Comparison of ENCODE assay signal across 12 cellular contexts in genomic region chr18:58362829-58363231, GRCh38.
DNase-seq lines count a peak whose midpoint lies in the region; ATAC-seq and TF ChIP-seq lines count a peak whose summit lies in the region.
"Had no signal": no experiment of that assay in that cellular context is flagged by ENCODE, and none has a peak within 500 bp of the region (broad histone marks: within the 10 kb centered on the region; RNA-seq: fewer than 3 reads in every experiment).

No MANE protein-coding gene starts in this region.

- no peak overlapping the region for H2BK120ac ChIP-seq in mesenchymal stem cell (ENCODE audit: low read depth, low read length)

- TF ChIP-seq CTCF in SK-N-SH (IDR thresholded peaks at IDR 0.05) (no peak), chondrocyte (IDR thresholded peaks at IDR 0.05) (no peak), upper lobe of right lung (IDR thresholded peaks at IDR 0.05) (no peak)

- no peak for TF ChIP-seq RAD21 in SK-N-SH (IDR thresholded peaks at IDR 0.05; ENCODE audit: low read length)

- H3K36me3 ChIP-seq in SK-N-SH (replicated peaks in 1 of 2; ENCODE audit: control insufficient read depth in 1 of 2, insufficient read depth in 2 of 2, low read length in 1 of 2) (no peaks in the 10 kb centered on the region), mesenchymal stem cell (ENCODE audit: control insufficient read depth in 1 of 2, insufficient read depth in 2 of 2, low read depth in 1 of 2, low read length in 2 of 2) (peaks cover 3 to 13% of the 10 kb centered on the region in 2 experiments), upper lobe of right lung (peaks cover 39% of the 10 kb centered on the region)

- H2BK5ac ChIP-seq in mesenchymal stem cell (ENCODE audit: low read depth, low read length, poor library complexity, severe bottlenecking) = no peak overlapping the region

- H3K27me3 Mint-ChIP-seq in chondrocyte (ENCODE audit: low read depth) = no peaks in the 10 kb centered on the region

- H3K4me1 Mint-ChIP-seq in chondrocyte (ENCODE audit: low read depth) = peaks cover 62% of the 10 kb centered on the region
- H3K4me1 Mint-ChIP-seq: activated naive CD8-positive, alpha-beta T cell treated with anti-CD3 and anti-CD28 coated beads, Interleukin-2, amount 10 ng/mL, durations not matched to agents 7 days and 5 days had no signal

- peaks cover 5% of the 10 kb centered on the region for H3K79me1 ChIP-seq in mesenchymal stem cell (replicated peaks; ENCODE audit: low read length, poor library complexity, severe bottlenecking)

- no peak overlapping the region for H2BK15ac ChIP-seq in mesenchymal stem cell (ENCODE audit: low read depth, poor library complexity, severe bottlenecking)

- no peak overlapping the region for H3K23ac ChIP-seq in mesenchymal stem cell (ENCODE audit: low read length in 2 of 2)

- no peaks in the 10 kb centered on the region for H3K9me2 ChIP-seq in SK-N-SH

- H3K4me3 ChIP-seq in SK-N-SH (ENCODE audit: low read depth in 2 of 2, low read length in 1 of 2) = no peak overlapping the region
- H3K4me3 ChIP-seq in mesenchymal stem cell (ENCODE audit: insufficient read depth in 1 of 2, low read depth in 1 of 2, low read length in 2 of 2) = no peak overlapping the region
- no peak overlapping the region for H3K4me3 ChIP-seq in upper lobe of right lung

- no peak overlapping the region for H4K8ac ChIP-seq in mesenchymal stem cell (ENCODE audit: low read length)

- no peak overlapping the region for H2AK5ac ChIP-seq in mesenchymal stem cell (ENCODE audit: low read length, severe bottlenecking)

- peaks cover 16% of the 10 kb centered on the region for H3F3A ChIP-seq in SK-N-SH (replicated peaks; ENCODE audit: insufficient read depth)

- H3K9ac ChIP-seq in SK-N-SH (peak overlapping the region; percentile 59), mesenchymal stem cell (ENCODE audit: low read length) (peak overlapping the region; percentile 88)

- 97% methylated on average over 2 of the region's 2 CpGs for WGBS in SK-N-SH (ENCODE audit: low lambda C conversion rate)
- 11% methylated on average over 2 of the region's 2 CpGs for WGBS in mesenchymal stem cell

- H4K20me1 ChIP-seq in SK-N-SH (ENCODE audit: insufficient read depth) = no peaks in the 10 kb centered on the region

- H2AFZ ChIP-seq in SK-N-SH (ENCODE audit: low read depth) (peak overlapping the region; percentile 90), mesenchymal stem cell (ENCODE audit: low read depth, low read length) (no peak overlapping the region)

- H3K79me2 ChIP-seq in SK-N-SH (ENCODE audit: insufficient read depth) = no peaks in the 10 kb centered on the region

- peak overlapping the region in 1 of 2 experiments; percentile 5 for H2BK12ac ChIP-seq in mesenchymal stem cell (ENCODE audit: low read length in 2 of 2)

- no peak overlapping the region for H4K91ac ChIP-seq in mesenchymal stem cell (ENCODE audit: low read length)

- no peak overlapping the region for H3K14ac ChIP-seq in mesenchymal stem cell (ENCODE audit: low read length in 2 of 2)

- H3K4me1 ChIP-seq in SK-N-SH (ENCODE audit: control insufficient read depth in 1 of 2, insufficient read depth in 2 of 2, low read depth in 1 of 2, low read length in 1 of 2) = peaks cover 0 to 21% of the 10 kb centered on the region in 2 experiments; a peak in 2 of 4 replicates
- H3K4me1 ChIP-seq in mesenchymal stem cell (ENCODE audit: control insufficient read depth, insufficient read depth, low read depth, low read length) = peaks cover 8% of the 10 kb centered on the region
- peaks cover 20% of the 10 kb centered on the region for H3K4me1 ChIP-seq in upper lobe of right lung

- H3K27ac ChIP-seq in SK-N-SH (ENCODE audit: low read depth in 2 of 2, low read length in 1 of 2) (peak overlapping the region in 1 of 2 experiments; percentile 91; a peak in 3 of 4 replicates), mesenchymal stem cell (ENCODE audit: low read length, poor library complexity, severe bottlenecking) (peak overlapping the region; percentile 68), upper lobe of right lung (peak overlapping the region; percentile 62)

- H3K27me3 ChIP-seq in SK-N-SH (ENCODE audit: insufficient read depth) = no peaks in the 10 kb centered on the region
- H3K27me3 ChIP-seq in mesenchymal stem cell (ENCODE audit: control insufficient read depth in 1 of 2, insufficient read depth in 1 of 2, low read length in 2 of 2) = no peaks in the 10 kb centered on the region
- H3K27me3 ChIP-seq in upper lobe of right lung = no peaks in the 10 kb centered on the region

- H3K9me3 ChIP-seq in SK-N-SH (no peaks in the 10 kb centered on the region), mesenchymal stem cell (ENCODE audit: control insufficient read depth, low read length) (no peaks in the 10 kb centered on the region), upper lobe of right lung (no peaks in the 10 kb centered on the region)

- no peak overlapping the region for H3K4me3 Mint-ChIP-seq in chondrocyte (ENCODE audit: unreplicated experiment)
- H3K4me3 Mint-ChIP-seq: activated naive CD8-positive, alpha-beta T cell treated with anti-CD3 and anti-CD28 coated beads, Interleukin-2, amount 10 ng/mL, durations not matched to agents 7 days and 5 days had no signal

- no peak overlapping the region for H3K4ac ChIP-seq in mesenchymal stem cell (ENCODE audit: low read depth in 1 of 2, low read length in 2 of 2)

- H3K18ac ChIP-seq in mesenchymal stem cell (ENCODE audit: low read depth in 1 of 2, low read length in 2 of 2) = no peak overlapping the region

- DNase-seq in SK-N-SH = no peak
- DNase-seq in chondrocyte (ENCODE audit: low spot score) = no peak
- peak; percentile 51 for DNase-seq in mesenchymal stem cell
- DNase-seq in upper lobe of right lung = no peak
- DNase-seq in left colon = no peak
- no peak for DNase-seq in DMS 273 (lab: John Stamatoyannopoulos, UW; ENCODE audit: unreplicated experiment)
- DNase-seq: activated naive CD8-positive, alpha-beta T cell treated with anti-CD3 and anti-CD28 coated beads, Interleukin-2, amount 10 ng/mL, durations not matched to agents 7 days and 5 days; NCI-H1436; NCI-H510A treated with DMSO at 0.1 percent for 48 hours; small intestine had no signal

- CTCF ChIA-PET in SK-N-SH (lab: Yijun Ruan, JAX) = interaction anchor here (1.4 to 2.1 kb wide), 2 partner anchors 41 to 131 kb away, joined by 4 to 5 read pairs; no protein-coding TSS in a partner anchor

- TF ChIP-seq EP300 in SK-N-SH (IDR thresholded peaks at IDR 0.05; ENCODE audit: borderline replicate concordance in 1 of 2, low read depth in 1 of 2, low read length in 1 of 2) = no peak

- POLR2A ChIA-PET in SK-N-SH (lab: Yijun Ruan, JAX) = no interaction called here

- peak overlapping the region; percentile 46; the same call in 1 of the 2 replicates for H3K4me2 ChIP-seq in SK-N-SH
- H3K4me2 ChIP-seq in mesenchymal stem cell (ENCODE audit: low read length, poor library complexity, severe bottlenecking) = no peak overlapping the region

- intact Hi-C loops in upper lobe of right lung (cut with DNase I) (no loop called here), left colon (cut with DNase I, micrococcal nuclease) (no loop called here)

- no peak for ATAC-seq in SK-N-SH treated with all-trans-retinoic acid at 6 μM for 48 hours
- ATAC-seq in upper lobe of right lung = no peak
- no peak for ATAC-seq in left colon
- ATAC-seq in HG02763 (IDR thresholded peaks at IDR 0.05; ENCODE audit: unreplicated experiment) = no peak

- peak overlapping the region; percentile 97 for H3K27ac Mint-ChIP-seq in chondrocyte (ENCODE audit: unreplicated experiment)
- H3K27ac Mint-ChIP-seq: activated naive CD8-positive, alpha-beta T cell treated with anti-CD3 and anti-CD28 coated beads, Interleukin-2, amount 10 ng/mL, durations not matched to agents 7 days and 5 days had no signal

- H3K36me3 Mint-ChIP-seq in chondrocyte (ENCODE audit: low read depth) = peaks cover 4% of the 10 kb centered on the region
- H3K36me3 Mint-ChIP-seq: activated naive CD8-positive, alpha-beta T cell treated with anti-CD3 and anti-CD28 coated beads, Interleukin-2, amount 10 ng/mL, durations not matched to agents 7 days and 5 days had no signal

- no peaks in the 10 kb centered on the region for H3K9me3 Mint-ChIP-seq in chondrocyte (ENCODE audit: low read depth)
- H3K9me3 Mint-ChIP-seq: activated naive CD8-positive, alpha-beta T cell treated with anti-CD3 and anti-CD28 coated beads, Interleukin-2, amount 10 ng/mL, durations not matched to agents 7 days and 5 days had no signal

TF ChIP-seq in SK-N-SH, 30 proteins besides CTCF, POLR2A, EP300 and RAD21 (continues in another document):
- TF ChIP-seq, protein P1, sequence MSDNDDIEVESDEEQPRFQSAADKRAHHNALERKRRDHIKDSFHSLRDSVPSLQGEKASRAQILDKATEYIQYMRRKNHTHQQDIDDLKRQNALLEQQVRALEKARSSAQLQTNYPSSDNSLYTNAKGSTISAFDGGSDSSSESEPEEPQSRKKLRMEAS (IDR thresholded peaks at IDR 0.05; ENCODE audit: low read depth) = no peak
- TF ChIP-seq USF2 (IDR thresholded peaks at IDR 0.05; ENCODE audit: borderline replicate concordance, low read depth, low read length) = no peak

TF ChIP-seq in SK-N-SH treated with all-trans-retinoic acid at 6 μM for 48 hours, 23 proteins besides CTCF, POLR2A, EP300 and RAD21 (continues in another document):
- TF ChIP-seq ZFP3 (CRISPR knock-in tag; IDR thresholded peaks at IDR 0.05) (no peak), ZNF70 (CRISPR knock-in tag; IDR thresholded peaks at IDR 0.05) (no peak), TCF4 (CRISPR knock-in tag; IDR thresholded peaks at IDR 0.05; ENCODE audit: borderline replicate concordance) (no peak), ZNF8 (CRISPR knock-in tag; IDR thresholded peaks at IDR 0.05) (no peak), ESRRG (CRISPR knock-in tag; IDR thresholded peaks at IDR 0.05) (no peak), ZFP30 (CRISPR knock-in tag; IDR thresholded peaks at IDR 0.05) (no peak)
- TF ChIP-seq, protein P2, sequence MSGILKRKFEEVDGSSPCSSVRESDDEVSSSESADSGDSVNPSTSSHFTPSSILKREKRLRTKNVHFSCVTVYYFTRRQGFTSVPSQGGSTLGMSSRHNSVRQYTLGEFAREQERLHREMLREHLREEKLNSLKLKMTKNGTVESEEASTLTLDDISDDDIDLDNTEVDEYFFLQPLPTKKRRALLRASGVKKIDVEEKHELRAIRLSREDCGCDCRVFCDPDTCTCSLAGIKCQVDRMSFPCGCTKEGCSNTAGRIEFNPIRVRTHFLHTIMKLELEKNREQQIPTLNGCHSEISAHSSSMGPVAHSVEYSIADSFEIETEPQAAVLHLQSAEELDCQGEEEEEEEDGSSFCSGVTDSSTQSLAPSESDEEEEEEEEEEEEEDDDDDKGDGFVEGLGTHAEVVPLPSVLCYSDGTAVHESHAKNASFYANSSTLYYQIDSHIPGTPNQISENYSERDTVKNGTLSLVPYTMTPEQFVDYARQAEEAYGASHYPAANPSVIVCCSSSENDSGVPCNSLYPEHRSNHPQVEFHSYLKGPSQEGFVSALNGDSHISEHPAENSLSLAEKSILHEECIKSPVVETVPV (CRISPR knock-in tag; IDR thresholded peaks at IDR 0.05) = no peak
